In the genomic region with DNA sequence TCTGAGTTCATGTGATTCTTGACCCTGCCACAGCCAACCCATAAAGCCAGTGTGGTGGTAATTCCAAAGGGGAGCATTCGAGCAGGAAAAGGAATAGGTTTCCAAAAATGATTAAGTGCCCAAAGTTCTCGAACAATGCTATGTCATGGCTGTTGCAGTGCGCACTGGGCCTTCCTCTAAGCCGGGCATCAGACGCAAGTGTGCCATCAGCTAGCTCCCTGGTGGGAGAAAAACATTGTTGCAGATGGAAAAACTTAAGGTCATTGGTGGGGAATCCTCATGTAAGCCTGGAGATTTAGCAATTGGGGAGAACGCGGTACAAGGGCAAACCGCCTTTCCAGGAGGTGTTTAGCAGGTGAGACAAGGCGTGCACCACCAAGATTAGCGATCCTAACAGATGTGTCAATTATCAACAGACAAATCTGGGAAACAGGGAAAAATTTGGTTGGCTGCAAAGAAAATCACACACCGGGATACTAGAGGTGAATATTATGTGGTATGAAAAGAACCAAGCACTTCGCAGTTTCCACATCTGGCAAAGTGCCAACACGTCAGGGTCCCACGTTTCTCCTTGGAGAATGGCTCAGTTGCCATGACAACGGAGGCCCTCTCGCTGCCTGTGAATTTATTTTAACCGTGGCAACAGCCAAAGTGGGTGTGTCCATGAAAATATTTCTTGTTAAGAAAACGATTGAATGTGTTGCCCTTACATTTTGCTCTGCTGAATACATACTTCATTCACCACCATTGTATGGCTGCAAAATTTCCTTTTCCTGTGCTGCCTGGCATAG, we compare ENCODE assay signal across 12 cellular contexts.
A peak's percentile ranks its signal among the peaks of the same experiment; 100 is the strongest.
DNase-seq lines count a peak whose midpoint lies in the region; ATAC-seq, FAIRE-seq and TF ChIP-seq lines count a peak whose summit lies in the region.
"Had no signal": no experiment of that assay in that cellular context is flagged by ENCODE, and none has a peak within 500 bp of the region (broad histone marks: within the 10 kb centered on the region; RNA-seq: fewer than 3 reads in every experiment).

No MANE protein-coding gene starts in this region.

- peak overlapping the region; percentile 73 for H3K27ac Mint-ChIP-seq in T-helper 1 cell treated with Interleukin-12 subunit alpha and Interleukin-12 subunit beta and Interleukin-4 antibody, amounts not matched to agents 30 μg/mL and 1 μg/mL, for 36 hours
- H3K27ac Mint-ChIP-seq: activated B cell treated with CpG ODN at 0.5 μM for 24 hours; activated naive CD4-positive, alpha-beta T cell treated with anti-CD3 and anti-CD28 coated beads, Interleukin-2, amount 50 U/mL, for 24 hours had no signal

- no peak for ATAC-seq in GM19463 (IDR thresholded peaks at IDR 0.05; ENCODE audit: unreplicated experiment)
- ATAC-seq in activated CD4-positive, CD25-positive, alpha-beta regulatory T cell treated with anti-CD3 and anti-CD28 coated beads, Interleukin-2, amount 50 U/mL, for 24 hours: no peak

- no peak overlapping the region for H3K4me3 ChIP-seq in fibroblast of mammary gland (ENCODE audit: control insufficient read depth, low read depth, low read length)
- H3K4me3 ChIP-seq: pancreas, tibial artery had no signal

- TF ChIP-seq POLR2A in GM12891 (IDR thresholded peaks at IDR 0.05; ENCODE audit: low read depth, low read length): no peak

- no peak overlapping the region for H3K4me3 Mint-ChIP-seq in T-helper 1 cell treated with Interleukin-12 subunit alpha and Interleukin-12 subunit beta and Interleukin-4 antibody, amounts not matched to agents 30 μg/mL and 1 μg/mL, for 36 hours
- H3K4me3 Mint-ChIP-seq: activated B cell treated with CpG ODN at 0.5 μM for 24 hours; activated naive CD4-positive, alpha-beta T cell treated with anti-CD3 and anti-CD28 coated beads, Interleukin-2, amount 50 U/mL, for 24 hours had no signal

- no peaks in the 10 kb centered on the region for H3K9me3 Mint-ChIP-seq in T-helper 1 cell treated with Interleukin-12 subunit alpha and Interleukin-12 subunit beta and Interleukin-4 antibody, amounts not matched to agents 30 μg/mL and 1 μg/mL, for 36 hours
- H3K9me3 Mint-ChIP-seq: activated B cell treated with CpG ODN at 0.5 μM for 24 hours; activated naive CD4-positive, alpha-beta T cell treated with anti-CD3 and anti-CD28 coated beads, Interleukin-2, amount 50 U/mL, for 24 hours had no signal

- DNase-seq in T-helper 1 cell (no peak), SK-N-DZ (ENCODE audit: low spot score) (peak; percentile 77), fibroblast of mammary gland (ENCODE audit: low read depth) (peak; percentile 21), superior temporal gyrus (ENCODE audit: extremely low spot score) (peak; percentile 20), GM12891 (ENCODE audit: insufficient read length, low spot score) (no peak)
- DNase-seq: activated B cell treated with CpG ODN at 0.5 μM for 24 hours, tibial artery had no signal

- peaks cover 39% of the 10 kb centered on the region for H3K4me1 Mint-ChIP-seq in T-helper 1 cell treated with Interleukin-12 subunit alpha and Interleukin-12 subunit beta and Interleukin-4 antibody, amounts not matched to agents 30 μg/mL and 1 μg/mL, for 36 hours (ENCODE audit: low read depth)
- H3K4me1 Mint-ChIP-seq: activated B cell treated with CpG ODN at 0.5 μM for 24 hours had no signal

- no peak for FAIRE-seq in GM12891 (lab: Jason Lieb, UNC)

- no peak for TF ChIP-seq CTCF in fibroblast of mammary gland (conservative IDR thresholded peaks at IDR 0.05; ENCODE audit: control insufficient read depth, insufficient read depth, low read depth, low read length)

- H3K36me3 Mint-ChIP-seq in T-helper 1 cell treated with Interleukin-12 subunit alpha and Interleukin-12 subunit beta and Interleukin-4 antibody, amounts not matched to agents 30 μg/mL and 1 μg/mL, for 36 hours (ENCODE audit: low read depth): peaks cover 15% of the 10 kb centered on the region

- H3K27me3 Mint-ChIP-seq in T-helper 1 cell treated with Interleukin-12 subunit alpha and Interleukin-12 subunit beta and Interleukin-4 antibody, amounts not matched to agents 30 μg/mL and 1 μg/mL, for 36 hours (ENCODE audit: low read depth): no peaks in the 10 kb centered on the region
- H3K27me3 Mint-ChIP-seq: activated naive CD4-positive, alpha-beta T cell treated with anti-CD3 and anti-CD28 coated beads, Interleukin-2, amount 50 U/mL, for 24 hours had no signal

TF ChIP-seq in GM12891, 5 proteins besides CTCF, POLR2A, EP300 and RAD21:
- TF ChIP-seq POLR2AphosphoS5 (IDR thresholded peaks at IDR 0.05; ENCODE audit: low read depth, low read length): no peak
- TF ChIP-seq PAX5 (IDR thresholded peaks at IDR 0.05; ENCODE audit: insufficient read depth, low read length, severe bottlenecking): no peak
- no peak for TF ChIP-seq SPI1 (IDR thresholded peaks at IDR 0.05; ENCODE audit: low read depth, low read length)
- no peak for TF ChIP-seq TAF1 (IDR thresholded peaks at IDR 0.05; ENCODE audit: low read depth, low read length)
- no peak for TF ChIP-seq POU2F2 (IDR thresholded peaks at IDR 0.05; ENCODE audit: low read depth, low read length)
TF ChIP-seq in GM12891: peak in this region for 0.

Comparison
In these comparisons a context has a peak if more than half of its experiments do, and no peak if none do; other contexts are left out.
1. DNase-seq: peak in SK-N-DZ (single experiment), fibroblast of mammary gland (single experiment) and superior temporal gyrus (single experiment); none in T-helper 1 cell (0 of 5) and GM12891 (single experiment).